ENCODE assay signal across 22 cellular contexts in genomic region chr2:174796319-174796771, GRCh38. TPM values are rescaled to one million over a fixed set of nuclear protein-coding genes. Genes with fewer than 3 reads are reported as not detected.
DNase-seq lines count a peak whose midpoint lies in the region; ATAC-seq, FAIRE-seq and TF ChIP-seq lines count a peak whose summit lies in the region.
"Had no signal": no experiment of that assay in that cellular context is flagged by ENCODE, and none has a peak within 500 bp of the region (broad histone marks: within the 10 kb centered on the region; RNA-seq: fewer than 3 reads in every experiment).

No MANE protein-coding gene starts in this region.

- H3K4me3 ChIP-seq in GM23338 (no peak overlapping the region), HUES6 (ENCODE audit: low read depth, low read length) (0 out of 2 replicates have a peak overlapping the region, but pooled peaks have one; percentile 16), neural progenitor cell (no peak overlapping the region), pancreas (no peak overlapping the region)
- H3K4me3 ChIP-seq: body of pancreas, esophagus squamous epithelium had no signal

- H3K79me2 ChIP-seq in GM23338 (replicated peaks; ENCODE audit: insufficient read depth) (no peaks in the 10 kb centered on the region), neural progenitor cell (ENCODE audit: low read depth) (no peaks in the 10 kb centered on the region)

- H3K36me3 ChIP-seq in GM23338 (ENCODE audit: insufficient read depth) (no peaks in the 10 kb centered on the region; the same call in 1 of the 2 replicates), HUES6 (ENCODE audit: control insufficient read depth, insufficient read depth, low read length) (peaks cover 16% of the 10 kb centered on the region; the same call in 1 of the 2 replicates), neural progenitor cell (peaks cover 7% of the 10 kb centered on the region), pancreas (no peaks in the 10 kb centered on the region)

- no peak for TF ChIP-seq CTCF in GM23338 (conservative IDR thresholded peaks at IDR 0.05; ENCODE audit: low read depth in 2 of 2)
- no peak for TF ChIP-seq CTCF in neural progenitor cell (IDR thresholded peaks at IDR 0.05)
- TF ChIP-seq CTCF in pancreas (IDR thresholded peaks at IDR 0.05) = no peak

- H3K27ac Mint-ChIP-seq in GM23338 = peak overlapping the region; percentile 95
- H3K27ac Mint-ChIP-seq in activated naive CD8-positive, alpha-beta T cell treated with anti-CD3 and anti-CD28 coated beads for 36 hours = peak overlapping the region; percentile 85
- no peak overlapping the region for H3K27ac Mint-ChIP-seq in neural progenitor cell
- H3K27ac Mint-ChIP-seq: activated naive CD8-positive, alpha-beta T cell treated with anti-CD3 and anti-CD28 coated beads, Interleukin-2, amount 10 ng/mL, durations not matched to agents 7 days and 5 days; effector memory CD8-positive, alpha-beta T cell had no signal

- ATAC-seq in GM23338 = peak; percentile 94
- ATAC-seq in GM19351 (IDR thresholded peaks at IDR 0.05; ENCODE audit: unreplicated experiment) = no peak
- no peak for ATAC-seq in pancreas
- ATAC-seq in GM19455 (IDR thresholded peaks at IDR 0.05; ENCODE audit: unreplicated experiment) = no peak
- ATAC-seq: body of pancreas; effector memory CD8-positive, alpha-beta T cell; left ventricle myocardium superior had no signal

- H3K4me1 Mint-ChIP-seq in GM23338 (peaks cover 50% of the 10 kb centered on the region), neural progenitor cell (peaks cover 10% of the 10 kb centered on the region)
- peaks cover 30% of the 10 kb centered on the region for H3K4me1 Mint-ChIP-seq in activated naive CD8-positive, alpha-beta T cell treated with anti-CD3 and anti-CD28 coated beads for 36 hours

- no peak overlapping the region for H3K9ac ChIP-seq in HUES6 (ENCODE audit: low read length)
- H3K9ac ChIP-seq in neural progenitor cell = no peak overlapping the region

- H3K4me1 ChIP-seq in GM23338 (ENCODE audit: insufficient read depth) = peaks cover 39% of the 10 kb centered on the region
- H3K4me1 ChIP-seq in HUES6 (ENCODE audit: control insufficient read depth, insufficient read depth, low read length) = peaks cover 50% of the 10 kb centered on the region
- peaks cover 38% of the 10 kb centered on the region for H3K4me1 ChIP-seq in neural progenitor cell
- peaks cover 0 to 4% (median 0%) of the 10 kb centered on the region in 3 donors for H3K4me1 ChIP-seq in pancreas
- H3K4me1 ChIP-seq: esophagus squamous epithelium had no signal

- H3K27me3 Mint-ChIP-seq in GM23338 (ENCODE audit: insufficient read depth, low read depth, poor library complexity) = peaks cover 14% of the 10 kb centered on the region
- no peaks in the 10 kb centered on the region for H3K27me3 Mint-ChIP-seq in activated naive CD8-positive, alpha-beta T cell treated with anti-CD3 and anti-CD28 coated beads for 36 hours
- peaks cover 2% of the 10 kb centered on the region for H3K27me3 Mint-ChIP-seq in neural progenitor cell (ENCODE audit: insufficient read depth, low read depth)
- H3K27me3 Mint-ChIP-seq: activated naive CD8-positive, alpha-beta T cell treated with anti-CD3 and anti-CD28 coated beads, Interleukin-2, amount 10 ng/mL, durations not matched to agents 7 days and 5 days; effector memory CD8-positive, alpha-beta T cell had no signal

- H3F3A ChIP-seq in GM23338 (replicated peaks; ENCODE audit: low read depth) (no peaks in the 10 kb centered on the region), neural progenitor cell (ENCODE audit: low read depth) (peaks cover 35% of the 10 kb centered on the region)

- H3K27ac ChIP-seq in GM23338 (ENCODE audit: low read depth) = peak overlapping the region; percentile 40
- peak overlapping the region; percentile 88 for H3K27ac ChIP-seq in HUES6 (ENCODE audit: low read depth, low read length)
- H3K27ac ChIP-seq in neural progenitor cell = peak overlapping the region; percentile 78
- H3K27ac ChIP-seq in pancreas = no peak overlapping the region
- H3K27ac ChIP-seq: body of pancreas, esophagus squamous epithelium had no signal

- H2AFZ ChIP-seq in GM23338 (no peak overlapping the region), neural progenitor cell (replicated peaks) (no peak overlapping the region)

- H3K9me3 ChIP-seq in HUES6 (ENCODE audit: control insufficient read depth, insufficient read depth, low read depth, low read length) = no peaks in the 10 kb centered on the region
- H3K9me3 ChIP-seq in neural progenitor cell (ENCODE audit: low read depth) = no peaks in the 10 kb centered on the region
- H3K9me3 ChIP-seq in pancreas = no peaks in the 10 kb centered on the region
- H3K9me3 ChIP-seq: body of pancreas, esophagus squamous epithelium had no signal

- H3K36me3 Mint-ChIP-seq in GM23338 (ENCODE audit: low read depth) (peaks cover 21% of the 10 kb centered on the region; the same call in 2 of the 3 replicates), neural progenitor cell (peaks cover 26% of the 10 kb centered on the region)
- no peaks in the 10 kb centered on the region for H3K36me3 Mint-ChIP-seq in activated naive CD8-positive, alpha-beta T cell treated with anti-CD3 and anti-CD28 coated beads for 36 hours
- H3K36me3 Mint-ChIP-seq: activated naive CD8-positive, alpha-beta T cell treated with anti-CD3 and anti-CD28 coated beads, Interleukin-2, amount 10 ng/mL, durations not matched to agents 7 days and 5 days had no signal

- no peak overlapping the region; the same call in 2 of the 3 replicates for H3K4me3 Mint-ChIP-seq in GM23338
- no peak overlapping the region for H3K4me3 Mint-ChIP-seq in activated naive CD8-positive, alpha-beta T cell treated with anti-CD3 and anti-CD28 coated beads for 36 hours
- no peak overlapping the region for H3K4me3 Mint-ChIP-seq in neural progenitor cell
- H3K4me3 Mint-ChIP-seq: activated naive CD8-positive, alpha-beta T cell treated with anti-CD3 and anti-CD28 coated beads, Interleukin-2, amount 10 ng/mL, durations not matched to agents 7 days and 5 days; effector memory CD8-positive, alpha-beta T cell had no signal

- no peaks in the 10 kb centered on the region for H3K27me3 ChIP-seq in GM23338 (ENCODE audit: insufficient read depth)
- no peaks in the 10 kb centered on the region for H3K27me3 ChIP-seq in HUES6 (ENCODE audit: control insufficient read depth, insufficient read depth, low read length)
- H3K27me3 ChIP-seq in neural progenitor cell = no peaks in the 10 kb centered on the region
- H3K27me3 ChIP-seq in pancreas = no peaks in the 10 kb centered on the region
- H3K27me3 ChIP-seq: body of pancreas, esophagus squamous epithelium had no signal

- FAIRE-seq in pancreas (lab: Jason Lieb, UNC) = no peak
- FAIRE-seq: small intestine, TTC549 had no signal

- H3K4me2 ChIP-seq in GM23338 = peak overlapping the region; percentile 47; the same call in 1 of the 2 replicates
- H3K4me2 ChIP-seq in neural progenitor cell = peak overlapping the region; percentile 64

- H4K20me1 ChIP-seq in GM23338 (replicated peaks; ENCODE audit: insufficient read depth) (no peaks in the 10 kb centered on the region), neural progenitor cell (ENCODE audit: low read depth) (no peaks in the 10 kb centered on the region)

- H3K9me2 ChIP-seq in GM23338 (ENCODE audit: insufficient read depth) = no peaks in the 10 kb centered on the region

- DNase-seq in GM23338 (ENCODE audit: low spot score) (peak; percentile 87), neural progenitor cell (ENCODE audit: low spot score) (peak; percentile 91), dedifferentiated amniotic fluid mesenchymal stem cell (ENCODE audit: extremely low spot score) (no peak), pancreas (no peak)
- DNase-seq in activated naive CD8-positive, alpha-beta T cell treated with anti-CD3 and anti-CD28 coated beads for 36 hours = no peak
- DNase-seq: activated naive CD8-positive, alpha-beta T cell treated with anti-CD3 and anti-CD28 coated beads, Interleukin-2, amount 10 ng/mL, durations not matched to agents 7 days and 5 days; body of pancreas; DND-41; effector memory CD8-positive, alpha-beta T cell; esophagus squamous epithelium; left ventricle myocardium superior; MM.1S; NCI-H2171; NCI-H526; small intestine; stimulated activated CD4-positive, alpha-beta T cell treated with anti-CD3 and anti-CD28 coated beads, Interleukin-4, amount 100 ng/mL, for 4 hours had no signal

- H3K9me3 Mint-ChIP-seq in GM23338 (no peaks in the 10 kb centered on the region), neural progenitor cell (no peaks in the 10 kb centered on the region)
- H3K9me3 Mint-ChIP-seq in activated naive CD8-positive, alpha-beta T cell treated with anti-CD3 and anti-CD28 coated beads for 36 hours = no peaks in the 10 kb centered on the region
- H3K9me3 Mint-ChIP-seq: activated naive CD8-positive, alpha-beta T cell treated with anti-CD3 and anti-CD28 coated beads, Interleukin-2, amount 10 ng/mL, durations not matched to agents 7 days and 5 days; effector memory CD8-positive, alpha-beta T cell had no signal

- intact Hi-C loops in pancreas (cut with DNase I) = no loop called here

TF ChIP-seq in GM23338, 12 proteins besides CTCF, POLR2A, EP300 and RAD21 (continues in another document):
- TF ChIP-seq, protein P1, sequence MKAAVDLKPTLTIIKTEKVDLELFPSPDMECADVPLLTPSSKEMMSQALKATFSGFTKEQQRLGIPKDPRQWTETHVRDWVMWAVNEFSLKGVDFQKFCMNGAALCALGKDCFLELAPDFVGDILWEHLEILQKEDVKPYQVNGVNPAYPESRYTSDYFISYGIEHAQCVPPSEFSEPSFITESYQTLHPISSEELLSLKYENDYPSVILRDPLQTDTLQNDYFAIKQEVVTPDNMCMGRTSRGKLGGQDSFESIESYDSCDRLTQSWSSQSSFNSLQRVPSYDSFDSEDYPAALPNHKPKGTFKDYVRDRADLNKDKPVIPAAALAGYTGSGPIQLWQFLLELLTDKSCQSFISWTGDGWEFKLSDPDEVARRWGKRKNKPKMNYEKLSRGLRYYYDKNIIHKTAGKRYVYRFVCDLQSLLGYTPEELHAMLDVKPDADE (IDR thresholded peaks at IDR 0.05) = no peak

RNA-seq across cellular contexts. Expression of gene CHRNA1, which starts 32.1 kb away (rescaled TPM):
- not detected in 2 replicates for total RNA-seq in GM23338 (2014; rRNA removed; shearing (Covaris generic))
- polyA plus RNA-seq in GM23338 (2016; fragmentation: Nextera tagmentation; extraction: Ambion mirVana) (not detected in 2 replicates), pancreas (under 1 TPM in 1 of 2 donors, not detected in 1; 0.14 TPM)
- total RNA-seq in activated naive CD8-positive, alpha-beta T cell treated with anti-CD3 and anti-CD28 coated beads for 36 hours = not detected
- total RNA-seq in neural progenitor cell (ENCODE audit: low replicate concordance) (0.11 TPM in 1 of 2 replicates, not detected in the other), pancreas (under 1 TPM in 2 of 6 donors, not detected in 4; 0.12 to 0.14 TPM)
- total RNA-seq: activated naive CD8-positive, alpha-beta T cell treated with anti-CD3 and anti-CD28 coated beads, Interleukin-2, amount 10 ng/mL, durations not matched to agents 7 days and 5 days; body of pancreas; esophagus squamous epithelium; left ventricle myocardium superior had no signal
- polyA plus RNA-seq: neural cell, urinary bladder had no signal

Comparison
In these comparisons a context has a peak if more than half of its experiments do, and no peak if none do; other contexts are left out.
1. DNase-seq: peak in GM23338 (single experiment) and neural progenitor cell (single experiment); none in activated naive CD8-positive, alpha-beta T cell treated with anti-CD3 and anti-CD28 coated beads for 36 hours (single experiment), dedifferentiated amniotic fluid mesenchymal stem cell (single experiment) and pancreas (0 of 6).
2. H3K27ac ChIP-seq: peak in GM23338 (single experiment), HUES6 (single experiment) and neural progenitor cell (single experiment); none in pancreas (0 of 4).